Comparison of ENCODE assay signal across 15 cellular contexts in genomic region chr4:67451464-67451863, GRCh38.
"Had no signal": no experiment of that assay in that cellular context is flagged by ENCODE, and none has a peak within 500 bp of the region (broad histone marks: within the 10 kb centered on the region; RNA-seq: fewer than 3 reads in every experiment).

No MANE protein-coding gene starts in this region.

- H3K4me3 ChIP-seq: stomach, thoracic aorta had no signal

- H3K9me3 Mint-ChIP-seq: dendritic cell treated with granulocyte-macrophage colony-stimulating factor and Interleukin-4, amounts not matched to agents 40 ng/mL and 50 ng/mL, for 4 days had no signal

- FAIRE-seq: urothelium cell line had no signal

- H3K27ac Mint-ChIP-seq: activated CD4-positive, alpha-beta memory T cell treated with anti-CD3 and anti-CD28 coated beads, Interleukin-2, amount 10 ng/mL, durations not matched to agents 7 days and 5 days; activated T-helper 1 cell treated with anti-CD3 and anti-CD28 coated beads, Interleukin-12 subunit alpha, Interleukin-12 subunit beta, Interleukin-2, Interleukin-4 antibody, amounts not matched to agents 30 ng/mL and 10 ng/mL and 1 ng/mL, durations not matched to agents 14 hours and 24 hours and 36 hours; dendritic cell treated with granulocyte-macrophage colony-stimulating factor and Interleukin-4, amounts not matched to agents 40 ng/mL and 50 ng/mL, for 4 days; naive thymus-derived CD4-positive, alpha-beta T cell had no signal

- ATAC-seq: naive thymus-derived CD4-positive, alpha-beta T cell had no signal

- H3K27me3 Mint-ChIP-seq: activated CD4-positive, alpha-beta memory T cell treated with anti-CD3 and anti-CD28 coated beads, Interleukin-2, amount 10 ng/mL, durations not matched to agents 7 days and 5 days; dendritic cell treated with granulocyte-macrophage colony-stimulating factor and Interleukin-4, amounts not matched to agents 40 ng/mL and 50 ng/mL, for 4 days; naive thymus-derived CD4-positive, alpha-beta T cell had no signal

- H3K4me3 Mint-ChIP-seq: activated CD4-positive, alpha-beta memory T cell treated with anti-CD3 and anti-CD28 coated beads, Interleukin-2, amount 10 ng/mL, durations not matched to agents 7 days and 5 days; activated T-helper 1 cell treated with anti-CD3 and anti-CD28 coated beads, Interleukin-12 subunit alpha, Interleukin-12 subunit beta, Interleukin-2, Interleukin-4 antibody, amounts not matched to agents 30 ng/mL and 10 ng/mL and 1 ng/mL, durations not matched to agents 14 hours and 24 hours and 36 hours; dendritic cell treated with granulocyte-macrophage colony-stimulating factor and Interleukin-4, amounts not matched to agents 40 ng/mL and 50 ng/mL, for 4 days; naive thymus-derived CD4-positive, alpha-beta T cell had no signal

- DNase-seq: activated CD4-positive, alpha-beta memory T cell treated with anti-CD3 and anti-CD28 coated beads, Interleukin-2, amount 10 ng/mL, durations not matched to agents 7 days and 5 days; activated CD4-positive, CD25-positive, alpha-beta regulatory T cell treated with anti-CD3 and anti-CD28 coated beads, Interleukin-2, amount 50 U/mL, for 72 hours; activated CD8-positive, alpha-beta memory T cell treated with anti-CD3 and anti-CD28 coated beads, Interleukin-2, amount 50 U/mL, for 4 hours; activated naive CD4-positive, alpha-beta T cell treated with Interleukin-2 at 50 U/mL for 16 hours; cerebellar nuclear complex; foreskin melanocyte; head of caudate nucleus; naive thymus-derived CD4-positive, alpha-beta T cell; retina; stimulated activated CD4-positive, alpha-beta T cell treated with anti-CD3 and anti-CD28 coated beads, Interleukin-4, amount 100 ng/mL, for 4 hours; stomach had no signal
